In the genomic region with DNA sequence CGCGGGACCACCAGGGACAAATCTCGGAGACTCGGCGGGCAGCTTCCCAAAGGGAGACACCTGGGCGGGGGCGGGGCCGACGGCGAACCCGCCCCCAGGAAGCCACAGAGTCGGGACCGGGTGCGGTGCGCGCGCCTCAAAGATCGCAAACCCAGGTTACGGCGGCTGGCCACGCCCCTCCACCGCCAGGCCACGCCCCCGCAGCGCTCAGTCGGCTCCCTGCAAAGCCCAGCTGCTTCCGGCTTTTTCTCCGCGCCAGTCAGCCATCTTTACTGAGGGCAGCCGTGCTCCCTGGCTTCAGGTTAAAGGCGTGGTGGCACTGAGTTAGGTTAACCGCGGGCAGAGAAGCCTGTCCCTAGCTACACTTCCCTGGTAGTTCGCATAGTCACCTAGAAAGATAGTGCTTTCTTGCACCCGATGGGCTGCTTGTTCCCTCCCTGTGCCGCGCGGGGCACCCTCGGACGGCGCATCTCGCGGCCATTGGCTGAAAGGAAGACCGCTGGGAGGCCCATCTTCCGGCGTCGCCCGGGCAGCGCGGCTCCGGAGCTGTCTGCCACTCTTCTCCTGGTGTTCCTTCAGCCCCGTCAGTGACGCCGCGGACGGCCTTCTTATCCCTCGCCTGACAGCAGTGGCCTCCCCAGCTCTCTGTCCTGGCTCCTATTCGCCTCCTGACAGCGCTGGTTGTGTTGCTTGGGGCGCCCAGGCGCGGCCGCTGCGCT, we compare ENCODE assay signal across 8 cellular contexts. TPM values are rescaled to one million over a fixed set of nuclear protein-coding genes. Genes with fewer than 3 reads are reported as not detected.
DNase-seq lines count a peak whose midpoint lies in the region; ATAC-seq and TF ChIP-seq lines count a peak whose summit lies in the region.

A gene with protein sequence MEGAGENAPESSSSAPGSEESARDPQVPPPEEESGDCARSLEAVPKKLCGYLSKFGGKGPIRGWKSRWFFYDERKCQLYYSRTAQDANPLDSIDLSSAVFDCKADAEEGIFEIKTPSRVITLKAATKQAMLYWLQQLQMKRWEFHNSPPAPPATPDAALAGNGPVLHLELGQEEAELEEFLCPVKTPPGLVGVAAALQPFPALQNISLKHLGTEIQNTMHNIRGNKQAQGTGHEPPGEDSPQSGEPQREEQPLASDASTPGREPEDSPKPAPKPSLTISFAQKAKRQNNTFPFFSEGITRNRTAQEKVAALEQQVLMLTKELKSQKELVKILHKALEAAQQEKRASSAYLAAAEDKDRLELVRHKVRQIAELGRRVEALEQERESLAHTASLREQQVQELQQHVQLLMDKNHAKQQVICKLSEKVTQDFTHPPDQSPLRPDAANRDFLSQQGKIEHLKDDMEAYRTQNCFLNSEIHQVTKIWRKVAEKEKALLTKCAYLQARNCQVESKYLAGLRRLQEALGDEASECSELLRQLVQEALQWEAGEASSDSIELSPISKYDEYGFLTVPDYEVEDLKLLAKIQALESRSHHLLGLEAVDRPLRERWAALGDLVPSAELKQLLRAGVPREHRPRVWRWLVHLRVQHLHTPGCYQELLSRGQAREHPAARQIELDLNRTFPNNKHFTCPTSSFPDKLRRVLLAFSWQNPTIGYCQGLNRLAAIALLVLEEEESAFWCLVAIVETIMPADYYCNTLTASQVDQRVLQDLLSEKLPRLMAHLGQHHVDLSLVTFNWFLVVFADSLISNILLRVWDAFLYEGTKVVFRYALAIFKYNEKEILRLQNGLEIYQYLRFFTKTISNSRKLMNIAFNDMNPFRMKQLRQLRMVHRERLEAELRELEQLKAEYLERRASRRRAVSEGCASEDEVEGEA (minus strand): TSS at position 72 of the 719 bp plus-strand sequence. CDS start 108 bp downstream, outside the sequence.

- H3K27me3 Mint-ChIP-seq in CD8-positive, alpha-beta memory T cell, result no peaks in the 10 kb centered on the region
- no peaks in the 10 kb centered on the region for H3K27me3 Mint-ChIP-seq in activated CD4-positive, alpha-beta memory T cell treated with anti-CD3 and anti-CD28 coated beads, Interleukin-2, amount 10 ng/mL, durations not matched to agents 7 days and 5 days

- peak within 1 kb of the TSS; percentile 84 to 98 (median 91) for H3K4me3 Mint-ChIP-seq in CD8-positive, alpha-beta memory T cell
- peak within 1 kb of the TSS; percentile 93 for H3K4me3 Mint-ChIP-seq in activated CD4-positive, alpha-beta memory T cell treated with anti-CD3 and anti-CD28 coated beads, Interleukin-2, amount 10 ng/mL, durations not matched to agents 7 days and 5 days

- H3K9ac ChIP-seq in duodenal mucosa (ENCODE audit: low read depth in 1 of 2, low read length in 2 of 2), result peak within 1 kb of the TSS; percentile 88 to 99

- DNase-seq in CD8-positive, alpha-beta memory T cell, result peak; percentile 97 to 98 (median 97)
- peak; percentile 98 for DNase-seq in HK-2 (ENCODE audit: unreplicated experiment)
- peak; percentile 94 for DNase-seq in NCI-H82 (lab: John Stamatoyannopoulos, UW)
- DNase-seq in activated CD4-positive, alpha-beta memory T cell treated with anti-CD3 and anti-CD28 coated beads, Interleukin-2, amount 10 ng/mL, durations not matched to agents 7 days and 5 days, result peak; percentile 98
- DNase-seq in lower leg skin (ENCODE audit: low spot score in 2 of 2), result peak; percentile 96 to 99
- DNase-seq in stimulated activated CD4-positive, alpha-beta T cell treated with anti-CD3 and anti-CD28 coated beads, Interleukin-4, amount 100 ng/mL, for 4 hours, result peak; percentile 96 to 98

- POLR2A ChIA-PET in CD8-positive, alpha-beta memory T cell (lab: Charles Lee), result interaction anchor here (0.6 to 2.8 kb wide), 23 partner anchors 8 to 868 kb away, joined by 3 to 29 read pairs (median 4); a partner anchor contains a TSS
- POLR2A ChIA-PET in activated CD4-positive, alpha-beta memory T cell treated with anti-CD3 and anti-CD28 coated beads, Interleukin-2, amount 10 ng/mL, durations not matched to agents 7 days and 5 days (lab: Charles Lee), result interaction anchor here (0.7 to 3.5 kb wide), 47 partner anchors 10 to 622 kb away, joined by 3 to 64 read pairs (median 5); a partner anchor contains a TSS

- peak within 1 kb of the TSS; percentile 99 for H3K4me3 ChIP-seq in CD8-positive, alpha-beta memory T cell (ENCODE audit: low read length)
- H3K4me3 ChIP-seq in duodenal mucosa (ENCODE audit: low read depth in 1 of 2, low read length in 2 of 2) (peak within 1 kb of the TSS; percentile 91 to 96), lower leg skin (ENCODE audit: low read depth, poor library complexity, severe bottlenecking) (peak within 1 kb of the TSS; percentile 82)

- H3K9me3 Mint-ChIP-seq in CD8-positive, alpha-beta memory T cell, result no peaks in the 10 kb centered on the region
- no peaks in the 10 kb centered on the region for H3K9me3 Mint-ChIP-seq in activated CD4-positive, alpha-beta memory T cell treated with anti-CD3 and anti-CD28 coated beads, Interleukin-2, amount 10 ng/mL, durations not matched to agents 7 days and 5 days

- H3K27ac ChIP-seq in CD8-positive, alpha-beta memory T cell (ENCODE audit: low read depth, low read length), result peak within 1 kb of the TSS; percentile 91
- H3K27ac ChIP-seq in duodenal mucosa (ENCODE audit: low read depth, low read length), result peak within 1 kb of the TSS; percentile 98

- H3K9me3 ChIP-seq in CD8-positive, alpha-beta memory T cell (ENCODE audit: low read length), result no peaks in the 10 kb centered on the region
- H3K9me3 ChIP-seq in duodenal mucosa (ENCODE audit: control insufficient read depth in 1 of 2, low read length in 2 of 2), result no peaks in the 10 kb centered on the region

- peaks cover 22% of the 10 kb centered on the region for H3K4me1 ChIP-seq in CD8-positive, alpha-beta memory T cell (ENCODE audit: insufficient read depth, low read length)
- peaks cover 24 to 32% of the 10 kb centered on the region in 2 donors for H3K4me1 ChIP-seq in duodenal mucosa (ENCODE audit: control insufficient read depth in 1 of 2, insufficient read depth in 2 of 2, low read length in 2 of 2)

- peak within 1 kb of the TSS; percentile 87 to 98 (median 94) for H3K27ac Mint-ChIP-seq in CD8-positive, alpha-beta memory T cell
- H3K27ac Mint-ChIP-seq in activated CD4-positive, alpha-beta memory T cell treated with anti-CD3 and anti-CD28 coated beads, Interleukin-2, amount 10 ng/mL, durations not matched to agents 7 days and 5 days, result peak within 1 kb of the TSS; percentile 99

- intact Hi-C loops in lower leg skin (cut with DNase I; ENCODE audit: low total_unique reads), result loop anchor here (10.0 kb wide), 1 partner anchor 181 kb away; no protein-coding TSS in a partner anchor

- H3K36me3 ChIP-seq in CD8-positive, alpha-beta memory T cell (ENCODE audit: insufficient read depth, low read length), result no peaks in the 10 kb centered on the region
- peaks cover 0 to 7% of the 10 kb centered on the region in 2 donors for H3K36me3 ChIP-seq in duodenal mucosa (ENCODE audit: control insufficient read depth in 1 of 2, insufficient read depth in 2 of 2, low read length in 2 of 2)

- H3K27me3 ChIP-seq in CD8-positive, alpha-beta memory T cell (ENCODE audit: insufficient read depth, low read length, poor library complexity, severe bottlenecking), result no peaks in the 10 kb centered on the region
- H3K27me3 ChIP-seq in duodenal mucosa (ENCODE audit: control insufficient read depth in 1 of 2, insufficient read depth in 2 of 2, low read length in 2 of 2), result no peaks in the 10 kb centered on the region

- H3K4me1 Mint-ChIP-seq in CD8-positive, alpha-beta memory T cell, result peaks cover 30 to 41% (median 38%) of the 10 kb centered on the region in 3 donors
- H3K4me1 Mint-ChIP-seq in activated CD4-positive, alpha-beta memory T cell treated with anti-CD3 and anti-CD28 coated beads, Interleukin-2, amount 10 ng/mL, durations not matched to agents 7 days and 5 days, result peaks cover 43% of the 10 kb centered on the region

- TF ChIP-seq POLR2A in lower leg skin (IDR thresholded peaks at IDR 0.05), result no peak

- ATAC-seq in GM19455 (IDR thresholded peaks at IDR 0.05; ENCODE audit: unreplicated experiment), result peak; percentile 89

- CTCF ChIA-PET in CD8-positive, alpha-beta memory T cell (lab: Charles Lee), result interaction anchor here (0.8 to 3.1 kb wide), 18 partner anchors 8 to 622 kb away, joined by 3 to 18 read pairs (median 6); a partner anchor contains a TSS
- CTCF ChIA-PET in activated CD4-positive, alpha-beta memory T cell treated with anti-CD3 and anti-CD28 coated beads, Interleukin-2, amount 10 ng/mL, durations not matched to agents 7 days and 5 days (lab: Charles Lee), result interaction anchor here (0.6 to 4.4 kb wide), 15 partner anchors 9 to 333 kb away, joined by 3 to 45 read pairs (median 12); a partner anchor contains a TSS

- TF ChIP-seq CTCF in lower leg skin (IDR thresholded peaks at IDR 0.05), result no peak

- 0% methylated on average over 34 to 57 of the region's 64 CpGs for WGBS in lower leg skin, 2 donors

- H3K36me3 Mint-ChIP-seq in CD8-positive, alpha-beta memory T cell, result peaks cover 0 to 17% (median 2%) of the 10 kb centered on the region in 3 donors
- peaks cover 14% of the 10 kb centered on the region for H3K36me3 Mint-ChIP-seq in activated CD4-positive, alpha-beta memory T cell treated with anti-CD3 and anti-CD28 coated beads, Interleukin-2, amount 10 ng/mL, durations not matched to agents 7 days and 5 days (ENCODE audit: low read depth)

RNA-seq across cellular contexts. Expression of the gene that starts here (rescaled TPM):
- 1 to 10 TPM; 3.3 to 4.8 TPM for total RNA-seq in CD8-positive, alpha-beta memory T cell
- 5.6 TPM for polyA plus RNA-seq in CD8-positive, alpha-beta memory T cell
- total RNA-seq in activated CD4-positive, alpha-beta memory T cell treated with anti-CD3 and anti-CD28 coated beads, Interleukin-2, amount 10 ng/mL, durations not matched to agents 7 days and 5 days, result 10 to 100 TPM; 11.0 to 11.9 TPM
- total RNA-seq in lower leg skin, result 10 to 100 TPM; 35.4 to 56.3 (median 45.9) TPM

Comparison
In these comparisons a context has a peak if more than half of its experiments do, and no peak if none do; other contexts are left out.
1. Peak in every context shown above with its lines: DNase-seq, ATAC-seq, H3K4me3 ChIP-seq and H3K27ac ChIP-seq.